8 cellular contexts compared by ENCODE assay signal in the genomic region with DNA sequence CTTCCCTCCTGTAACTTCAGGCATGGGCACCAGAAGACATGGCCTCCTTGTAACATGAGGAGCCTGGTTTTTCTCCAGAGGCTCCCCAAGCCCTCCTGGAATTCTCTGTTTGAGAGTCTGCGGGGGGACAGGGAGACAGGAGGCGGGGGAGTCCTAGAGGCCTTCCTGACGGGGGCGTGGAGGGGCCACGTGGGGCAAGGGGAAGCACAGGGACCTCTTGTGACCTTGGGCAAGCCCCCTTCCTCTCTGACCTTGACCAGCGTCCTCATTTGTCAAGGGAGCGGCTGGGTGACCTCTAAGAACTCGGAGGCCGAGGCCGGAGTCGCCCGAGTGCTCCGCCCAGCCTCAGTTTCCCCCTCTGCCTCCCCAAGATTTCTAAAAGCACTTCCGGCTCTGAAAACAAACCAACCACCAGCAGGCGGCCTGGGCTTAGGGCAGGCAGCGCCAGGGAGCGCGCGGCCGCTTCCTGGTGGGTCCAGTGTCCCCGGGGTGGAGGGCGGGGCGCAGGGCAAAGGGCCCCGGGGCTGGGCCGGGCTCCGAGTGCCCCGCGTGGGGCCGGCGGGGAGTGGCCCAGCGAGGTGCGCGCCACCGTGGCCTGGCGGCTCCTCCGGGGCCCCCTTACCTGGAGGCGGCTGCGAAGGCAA. TPM values are rescaled to one million over a fixed set of nuclear protein-coding genes. Genes with fewer than 3 reads are reported as not detected.
DNase-seq lines count a peak whose midpoint lies in the region; ATAC-seq, FAIRE-seq and TF ChIP-seq lines count a peak whose summit lies in the region.

No MANE protein-coding gene starts in this region.

- H4K20me1 ChIP-seq in keratinocyte (ENCODE audit: control insufficient read depth, extremely low read depth, insufficient read depth, low read length): no peaks in the 10 kb centered on the region

- no peak for TF ChIP-seq RAD21 in A549 (conservative IDR thresholded peaks at IDR 0.05 in 1 of 2, IDR thresholded peaks at IDR 0.05 in 1 of 2)

- peaks cover 13% of the 10 kb centered on the region; the same call in 1 of the 3 replicates for H3K4me1 ChIP-seq in A549
- H3K4me1 ChIP-seq in keratinocyte (ENCODE audit: control insufficient read depth, extremely low read depth, insufficient read depth, low read length): peaks cover 3% of the 10 kb centered on the region

- 6% methylated on average over 4 of the region's 38 CpGs for WGBS in A549 (ENCODE audit: missing lambda C conversion rate)

- TF ChIP-seq POLR2A in A549 (IDR thresholded peaks at IDR 0.05; ENCODE audit: low read length): peak; percentile 46

- H2AFZ ChIP-seq in keratinocyte (ENCODE audit: control insufficient read depth, low read length): peak overlapping the region; percentile 78

- dilution Hi-C loops in keratinocyte (cut with MboI; ENCODE audit: extremely low pct_ligation_motif_present, low sequenced_read_pairs): no loop called here

- H3K4me3 ChIP-seq in A549 (peak overlapping the region; percentile 65), keratinocyte (ENCODE audit: control insufficient read depth in 2 of 3, extremely low read depth in 1 of 3, insufficient read depth in 2 of 3, low read depth in 1 of 3, low read length in 3 of 3) (peak overlapping the region; percentile 30 to 59 (median 54))

- no peaks in the 10 kb centered on the region for H3K9me1 ChIP-seq in keratinocyte (ENCODE audit: control insufficient read depth, extremely low read depth, insufficient read depth, low read length)

- no peaks in the 10 kb centered on the region for H3K79me2 ChIP-seq in keratinocyte (ENCODE audit: control insufficient read depth, insufficient read depth, low read length)

- no peaks in the 10 kb centered on the region for H3K36me3 ChIP-seq in keratinocyte (ENCODE audit: control insufficient read depth in 2 of 2, extremely low read depth in 1 of 2, insufficient read depth in 2 of 2, low read length in 2 of 2)

- ATAC-seq in A549: peak; percentile 88 to 89
- peak; percentile 62 for ATAC-seq in GM18867 (IDR thresholded peaks at IDR 0.05; ENCODE audit: unreplicated experiment)
- ATAC-seq in HG03520 (IDR thresholded peaks at IDR 0.05; ENCODE audit: unreplicated experiment): peak; percentile 29
- no peak for ATAC-seq in GM21423 (IDR thresholded peaks at IDR 0.05; ENCODE audit: unreplicated experiment)

- H3K9ac ChIP-seq in keratinocyte (ENCODE audit: control insufficient read depth, extremely low read depth, insufficient read depth, low read length): peak overlapping the region; percentile 61

- TF ChIP-seq EP300 in A549 (IDR thresholded peaks at IDR 0.05): no peak

- H3K27ac ChIP-seq in A549 (peak overlapping the region; percentile 88 to 99), keratinocyte (ENCODE audit: control insufficient read depth, insufficient read depth, low read length) (no peak overlapping the region)

- TF ChIP-seq CTCF in A549 (IDR thresholded peaks at IDR 0.05) (no peak), keratinocyte (optimal IDR thresholded peaks at IDR 0.05 in 1 of 3, IDR thresholded peaks at IDR 0.05 in 1 of 3, conservative IDR thresholded peaks at IDR 0.05 in 1 of 3; ENCODE audit: extremely low read depth in 1 of 3, insufficient read depth in 2 of 3, low read length in 3 of 3) (peak in 1 of 3 experiments; percentile 39)

- FAIRE-seq in A549 (lab: Jason Lieb, UNC) (no peak), keratinocyte (lab: Jason Lieb, UNC) (no peak)

- H3K4me2 ChIP-seq in A549 (peak overlapping the region; percentile 72), keratinocyte (ENCODE audit: control insufficient read depth, extremely low read depth, insufficient read depth, low read depth, low read length) (peak overlapping the region; percentile 74)

- H3K9me3 ChIP-seq in A549: no peaks in the 10 kb centered on the region
- no peaks in the 10 kb centered on the region for H3K9me3 ChIP-seq in keratinocyte (ENCODE audit: control insufficient read depth, low read depth, low read length)

- DNase-seq in A549 (ENCODE audit: low read depth in 1 of 2, low spot score in 1 of 2) (peak; percentile 52 to 59), T-helper 22 cell (ENCODE audit: low read depth) (peak; percentile 33), astrocyte of the hippocampus (ENCODE audit: low read depth, low spot score) (peak; percentile 68), keratinocyte (ENCODE audit: low read depth, low spot score) (no peak)
- peak; percentile 54 for DNase-seq in stimulated activated CD4-positive, alpha-beta T cell treated with anti-CD3 and anti-CD28 coated beads, Interleukin-1b, Interleukin-23, amount 100 ng/mL, for 48 hours

- peaks cover 6% of the 10 kb centered on the region for H3K27me3 ChIP-seq in keratinocyte (ENCODE audit: control insufficient read depth, extremely low read depth, insufficient read depth, low read length)

- CTCF ChIA-PET in A549 (lab: Yijun Ruan, JAX): interaction anchor here (1.3 to 1.5 kb wide), 2 partner anchors 12 to 38 kb away, joined by 3 read pairs; no protein-coding TSS in a partner anchor

- POLR2A ChIA-PET in A549 (lab: Yijun Ruan, JAX): no interaction called here

TF ChIP-seq in A549, 52 proteins besides CTCF, POLR2A, EP300 and RAD21:
- TF ChIP-seq HOXB5 (CRISPR knock-in tag; IDR thresholded peaks at IDR 0.05): peak; percentile 42; the same call in 1 of the 2 replicates
- no peak for TF ChIP-seq NFE2L2 (conservative IDR thresholded peaks at IDR 0.05; ENCODE audit: low read length)
- peak in 1 of 2 experiments; percentile 51; a peak in 1 of 5 replicates for TF ChIP-seq JUN (IDR thresholded peaks at IDR 0.05)

RNA-seq across cellular contexts. Expression of gene TMCO4, which starts 0.4 kb away (rescaled TPM):
- polyA plus RNA-seq in A549 (2011; rRNA removed) (4.0 and 6.0 TPM in 2 replicates), A549 (2017; fragmentation: RNase III; extraction: RNeasy Plus Mini Kit Qiagen cat#74134 plus additional on column Dnase treatment) (3.9 to 5.3 TPM (median 4.6 TPM) in 3 replicates), keratinocyte (1.2 to 2.2 TPM (median 1.2 TPM) in 3 replicates)
- 3.6 and 4.8 TPM in 2 replicates for polyA plus RNA-seq in A549 (2012; cell fraction: cytosol; rRNA removed)
- 6.9 and 8.0 TPM in 2 replicates for polyA plus RNA-seq in A549 (2012; cell fraction: nucleus; rRNA removed)
- 7.0 and 7.4 TPM in 2 replicates for polyA minus RNA-seq in A549 (2011; rRNA and poly(A)+ RNA removed)
- polyA plus RNA-seq in keratinocyte (2011; ENCODE audit: low read depth): 0.54 TPM
- 1.6 and 1.7 TPM in 2 replicates for polyA plus RNA-seq in keratinocyte (2011; cell fraction: cytosol; rRNA removed)
- 2.0 and 2.4 TPM in 2 replicates for polyA plus RNA-seq in keratinocyte (2011; cell fraction: nucleus; rRNA removed)
- 0.52 and 2.2 TPM in 2 replicates for polyA plus RNA-seq in keratinocyte (2012; ENCODE audit: low replicate concordance)
- polyA minus RNA-seq in keratinocyte: 1.3 to 2.5 TPM (median 1.8 TPM) in 3 replicates
- 1.5 TPM for polyA minus RNA-seq in keratinocyte (2011; cell fraction: cytosol; rRNA and poly(A)+ RNA removed)
- polyA minus RNA-seq in keratinocyte (2011; cell fraction: nucleus; rRNA and poly(A)+ RNA removed): 1.7 and 2.1 TPM in 2 replicates

RNA-seq across cellular contexts. Expression of gene RNF186, which starts 15.7 kb away (rescaled TPM):
- polyA plus RNA-seq in A549 (2011; rRNA removed) (not detected in 2 replicates), A549 (2017; fragmentation: RNase III; extraction: RNeasy Plus Mini Kit Qiagen cat#74134 plus additional on column Dnase treatment) (not detected in 3 replicates), keratinocyte (not detected in 3 replicates)
- polyA plus RNA-seq in A549 (2012; cell fraction: cytosol; rRNA removed): not detected in 2 replicates
- polyA plus RNA-seq in A549 (2012; cell fraction: nucleus; rRNA removed): not detected in 2 replicates
- not detected in 2 replicates for polyA minus RNA-seq in A549 (2011; rRNA and poly(A)+ RNA removed)
- polyA plus RNA-seq in keratinocyte (2011; ENCODE audit: low read depth): not detected
- polyA plus RNA-seq in keratinocyte (2011; cell fraction: cytosol; rRNA removed): not detected in 2 replicates
- polyA plus RNA-seq in keratinocyte (2011; cell fraction: nucleus; rRNA removed): not detected in 2 replicates
- polyA plus RNA-seq in keratinocyte (2012; ENCODE audit: low replicate concordance): not detected in 2 replicates
- polyA minus RNA-seq in keratinocyte: not detected in 3 replicates
- not detected for polyA minus RNA-seq in keratinocyte (2011; cell fraction: cytosol; rRNA and poly(A)+ RNA removed)
- polyA minus RNA-seq in keratinocyte (2011; cell fraction: nucleus; rRNA and poly(A)+ RNA removed): not detected in 2 replicates
